Comparison of ENCODE assay signal across 11 cellular contexts in the genomic region with DNA sequence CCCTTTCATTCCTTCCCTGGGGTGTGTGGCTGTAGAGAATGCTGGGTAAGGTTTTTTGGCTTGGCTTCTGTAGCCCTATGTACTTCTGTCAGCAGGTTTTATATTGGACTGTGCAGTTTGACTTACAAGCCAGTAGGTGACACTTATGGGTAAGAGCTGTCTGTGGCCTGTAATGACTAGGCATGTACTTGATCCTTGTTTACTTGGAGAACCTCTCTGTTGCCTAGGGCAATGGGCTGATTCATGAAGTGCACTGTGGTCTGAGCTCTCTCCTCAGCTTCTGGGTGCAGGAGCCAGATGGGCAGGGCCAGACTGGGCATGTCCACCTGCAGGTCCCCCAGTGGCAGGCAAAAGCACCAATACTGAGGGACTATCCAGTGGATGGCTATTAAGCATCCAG.
DNase-seq lines count a peak whose midpoint lies in the region; ATAC-seq and TF ChIP-seq lines count a peak whose summit lies in the region.
"Had no signal": no experiment of that assay in that cellular context is flagged by ENCODE, and none has a peak within 500 bp of the region (broad histone marks: within the 10 kb centered on the region; RNA-seq: fewer than 3 reads in every experiment).

No MANE protein-coding gene starts in this region.

- peaks cover 3% of the 10 kb centered on the region for H3K27me3 Mint-ChIP-seq in chondrocyte (ENCODE audit: low read depth)
- no peaks in the 10 kb centered on the region for H3K27me3 Mint-ChIP-seq in activated CD4-positive, alpha-beta memory T cell treated with anti-CD3 and anti-CD28 coated beads for 36 hours
- no peaks in the 10 kb centered on the region for H3K27me3 Mint-ChIP-seq in activated CD4-positive, alpha-beta T cell treated with anti-CD3 and anti-CD28 coated beads for 36 hours
- H3K27me3 Mint-ChIP-seq: naive thymus-derived CD8-positive, alpha-beta T cell had no signal

- H3K36me3 Mint-ChIP-seq in chondrocyte (ENCODE audit: low read depth) = no peaks in the 10 kb centered on the region
- H3K36me3 Mint-ChIP-seq in activated CD4-positive, alpha-beta memory T cell treated with anti-CD3 and anti-CD28 coated beads for 36 hours = no peaks in the 10 kb centered on the region
- H3K36me3 Mint-ChIP-seq in activated CD4-positive, alpha-beta T cell treated with anti-CD3 and anti-CD28 coated beads for 36 hours (ENCODE audit: low read depth) = no peaks in the 10 kb centered on the region
- H3K36me3 Mint-ChIP-seq: naive thymus-derived CD8-positive, alpha-beta T cell had no signal

- H3K36me3 ChIP-seq in GM06990 (ENCODE audit: control insufficient read depth, insufficient read depth, low read length) (no peaks in the 10 kb centered on the region), KMS-11 (ENCODE audit: insufficient read depth) (no peaks in the 10 kb centered on the region)

- peaks cover 15% of the 10 kb centered on the region for H3K4me1 ChIP-seq in KMS-11 (ENCODE audit: low read depth, poor library complexity, severe bottlenecking)

- no peak for ATAC-seq in activated CD4-positive, alpha-beta T cell treated with anti-CD3 and anti-CD28 coated beads for 36 hours
- ATAC-seq in GM21717 (IDR thresholded peaks at IDR 0.05; ENCODE audit: unreplicated experiment) = no peak
- ATAC-seq: naive thymus-derived CD8-positive, alpha-beta T cell had no signal

- TF ChIP-seq CTCF in 22Rv1 (IDR thresholded peaks at IDR 0.05) = peak; percentile 67
- no peak for TF ChIP-seq CTCF in GM06990 (IDR thresholded peaks at IDR 0.05; ENCODE audit: insufficient read depth, low read length, poor library complexity, severe bottlenecking)
- peak; percentile 37; the same call in 1 of the 2 replicates for TF ChIP-seq CTCF in KMS-11 (conservative IDR thresholded peaks at IDR 0.05; ENCODE audit: low read depth, low read length)
- peak; percentile 15 for TF ChIP-seq CTCF in chondrocyte (IDR thresholded peaks at IDR 0.05)

- peak overlapping the region; percentile 6; the same call in 1 of the 2 replicates for H2AFZ ChIP-seq in KMS-11 (ENCODE audit: low read depth)

- H3K27ac Mint-ChIP-seq in chondrocyte (ENCODE audit: unreplicated experiment) = no peak overlapping the region
- H3K27ac Mint-ChIP-seq in activated CD4-positive, alpha-beta memory T cell treated with anti-CD3 and anti-CD28 coated beads for 36 hours = no peak overlapping the region
- H3K27ac Mint-ChIP-seq in activated CD4-positive, alpha-beta T cell treated with anti-CD3 and anti-CD28 coated beads for 36 hours = no peak overlapping the region
- H3K27ac Mint-ChIP-seq: naive thymus-derived CD8-positive, alpha-beta T cell had no signal

- no peaks in the 10 kb centered on the region for H3K4me1 Mint-ChIP-seq in chondrocyte (ENCODE audit: low read depth)
- H3K4me1 Mint-ChIP-seq in activated CD4-positive, alpha-beta memory T cell treated with anti-CD3 and anti-CD28 coated beads for 36 hours (ENCODE audit: low read depth) = no peaks in the 10 kb centered on the region
- H3K4me1 Mint-ChIP-seq in activated CD4-positive, alpha-beta T cell treated with anti-CD3 and anti-CD28 coated beads for 36 hours = no peaks in the 10 kb centered on the region
- H3K4me1 Mint-ChIP-seq: naive thymus-derived CD8-positive, alpha-beta T cell had no signal

- peak overlapping the region; percentile 74 for H3K27ac ChIP-seq in 22Rv1
- peak overlapping the region; percentile 68 for H3K27ac ChIP-seq in KMS-11
- H3K27ac ChIP-seq: C4-2B had no signal

- CTCF ChIA-PET in activated CD4-positive, alpha-beta memory T cell treated with anti-CD3 and anti-CD28 coated beads for 36 hours (lab: Charles Lee) = no interaction called here
- CTCF ChIA-PET in activated CD4-positive, alpha-beta T cell treated with anti-CD3 and anti-CD28 coated beads for 36 hours (lab: Charles Lee) = interaction anchor here (0.6 kb wide), 1 partner anchor 945 kb away, joined by 6 read pairs; no protein-coding TSS in a partner anchor

- POLR2A ChIA-PET in activated CD4-positive, alpha-beta memory T cell treated with anti-CD3 and anti-CD28 coated beads for 36 hours (lab: Charles Lee) = no interaction called here
- POLR2A ChIA-PET in activated CD4-positive, alpha-beta T cell treated with anti-CD3 and anti-CD28 coated beads for 36 hours (lab: Charles Lee) = no interaction called here

- no peaks in the 10 kb centered on the region for H3K79me2 ChIP-seq in KMS-11 (ENCODE audit: insufficient read depth, low read depth)

- no peak overlapping the region; the same call in 1 of the 2 replicates for H3K9ac ChIP-seq in KMS-11

- H3K9me3 Mint-ChIP-seq in chondrocyte (ENCODE audit: low read depth) = no peaks in the 10 kb centered on the region
- no peaks in the 10 kb centered on the region for H3K9me3 Mint-ChIP-seq in activated CD4-positive, alpha-beta memory T cell treated with anti-CD3 and anti-CD28 coated beads for 36 hours
- H3K9me3 Mint-ChIP-seq in activated CD4-positive, alpha-beta T cell treated with anti-CD3 and anti-CD28 coated beads for 36 hours (ENCODE audit: low read depth) = peaks cover 2% of the 10 kb centered on the region

- H3K27me3 ChIP-seq in GM06990 (replicated peaks; ENCODE audit: control insufficient read depth, insufficient read depth, low read length) (no peaks in the 10 kb centered on the region), KMS-11 (ENCODE audit: insufficient read depth, low read depth) (no peaks in the 10 kb centered on the region)

- no peak overlapping the region for H3K4me3 ChIP-seq in GM06990 (replicated peaks; ENCODE audit: low read depth, low read length)
- no peak overlapping the region for H3K4me3 ChIP-seq in KMS-11 (IDR thresholded peaks at IDR 0.05; ENCODE audit: insufficient read depth, low read depth, low read length)

- intact Hi-C loops in activated CD4-positive, alpha-beta memory T cell treated with anti-CD3 and anti-CD28 coated beads for 36 hours (cut with micrococcal nuclease) = no loop called here
- intact Hi-C loops in activated CD4-positive, alpha-beta T cell treated with anti-CD3 and anti-CD28 coated beads for 36 hours (cut with DNase I, micrococcal nuclease) = no loop called here

- no peaks in the 10 kb centered on the region for H4K20me1 ChIP-seq in KMS-11 (ENCODE audit: insufficient read depth)

- DNase-seq in GM06990 (ENCODE audit: extremely low read depth, insufficient read length) = peak; percentile 3
- DNase-seq in chondrocyte (ENCODE audit: low spot score) = no peak
- no peak for DNase-seq in A172 (ENCODE audit: low spot score)
- DNase-seq in activated CD4-positive, alpha-beta memory T cell treated with anti-CD3 and anti-CD28 coated beads for 36 hours = no peak
- no peak for DNase-seq in activated CD4-positive, alpha-beta T cell treated with anti-CD3 and anti-CD28 coated beads for 36 hours
- DNase-seq: naive thymus-derived CD8-positive, alpha-beta T cell; T1000 had no signal

- no peak overlapping the region for H3K4me3 Mint-ChIP-seq in chondrocyte (ENCODE audit: unreplicated experiment)
- no peak overlapping the region for H3K4me3 Mint-ChIP-seq in activated CD4-positive, alpha-beta memory T cell treated with anti-CD3 and anti-CD28 coated beads for 36 hours
- no peak overlapping the region for H3K4me3 Mint-ChIP-seq in activated CD4-positive, alpha-beta T cell treated with anti-CD3 and anti-CD28 coated beads for 36 hours
- H3K4me3 Mint-ChIP-seq: naive thymus-derived CD8-positive, alpha-beta T cell had no signal

- H3K4me2 ChIP-seq in KMS-11 = peak overlapping the region; percentile 25; the same call in 1 of the 2 replicates
